14 cellular contexts compared by ENCODE assay signal in the genomic region with DNA sequence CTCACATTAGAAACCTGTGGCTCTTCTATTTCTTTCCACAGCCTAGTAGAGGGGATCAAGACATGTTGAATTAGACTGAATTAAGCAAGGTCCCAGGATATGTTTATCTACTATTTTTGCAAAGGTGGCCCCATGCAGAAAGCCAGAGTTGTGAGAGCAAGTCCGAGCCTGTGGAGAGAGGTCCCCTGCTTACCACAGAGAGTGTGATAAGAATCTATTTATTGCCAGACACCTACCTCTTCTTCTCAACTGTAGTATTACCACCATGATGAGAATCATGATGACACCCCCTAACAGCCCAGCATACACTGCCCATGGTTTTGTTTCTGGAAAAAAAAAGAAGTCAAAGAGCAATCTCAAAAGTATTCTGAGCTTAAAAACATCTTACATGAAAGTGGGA. TPM values are rescaled to one million over a fixed set of nuclear protein-coding genes. Genes with fewer than 3 reads are reported as not detected.
DNase-seq lines count a peak whose midpoint lies in the region; ATAC-seq and TF ChIP-seq lines count a peak whose summit lies in the region.
"Had no signal": no experiment of that assay in that cellular context is flagged by ENCODE, and none has a peak within 500 bp of the region (broad histone marks: within the 10 kb centered on the region; RNA-seq: fewer than 3 reads in every experiment).

No MANE protein-coding gene starts in this region.

- no peak overlapping the region for H3K4me3 ChIP-seq in heart left ventricle
- H3K4me3 ChIP-seq in H7 (ENCODE audit: insufficient read depth, low read depth, low read length): no peak overlapping the region

- 48 to 61% (median 53%) methylated on average over 1 of the region's 1 CpG for WGBS in heart left ventricle, 4 donors

- peaks cover 76% of the 10 kb centered on the region for H3K36me3 Mint-ChIP-seq in activated T-cell treated with anti-CD3 and anti-CD28 coated beads, Interleukin-2, amount 50 U/mL, for 4 hours (ENCODE audit: insufficient read depth)
- H3K36me3 Mint-ChIP-seq in activated T-helper 1 cell treated with anti-CD3 and anti-CD28 coated beads, Interleukin-12 subunit alpha, Interleukin-12 subunit beta, Interleukin-2, Interleukin-4 antibody, amounts not matched to agents 30 ng/mL and 10 ng/mL and 1 ng/mL, durations not matched to agents 14 hours and 24 hours and 36 hours (ENCODE audit: low read depth): peaks cover 87% of the 10 kb centered on the region
- H3K36me3 Mint-ChIP-seq in stimulated activated naive B cell treated with anti-CD40 and anti-IgM and Interleukin-4, amounts not matched to agents 10 μg/mL and 1 μg/mL and 100 μg/mL, for 72 hours: peaks cover 65 to 80% of the 10 kb centered on the region in 2 donors

- H3K27ac Mint-ChIP-seq in activated T-helper 1 cell treated with anti-CD3 and anti-CD28 coated beads, Interleukin-12 subunit alpha, Interleukin-12 subunit beta, Interleukin-2, Interleukin-4 antibody, amounts not matched to agents 30 ng/mL and 10 ng/mL and 1 ng/mL, durations not matched to agents 14 hours and 24 hours and 36 hours: peak overlapping the region; percentile 99
- H3K27ac Mint-ChIP-seq in stimulated activated naive B cell treated with anti-CD40 and anti-IgM and Interleukin-4, amounts not matched to agents 10 μg/mL and 1 μg/mL and 100 μg/mL, for 72 hours: peak overlapping the region; percentile 96

- intact Hi-C loops in activated T-helper 1 cell treated with anti-CD3 and anti-CD28 coated beads, Interleukin-12 subunit alpha, Interleukin-12 subunit beta, Interleukin-2, Interleukin-4 antibody, amounts not matched to agents 30 ng/mL and 10 ng/mL and 1 ng/mL, durations not matched to agents 14 hours and 24 hours and 36 hours (cut with micrococcal nuclease): loop anchor here (1.0 to 5.0 kb wide), 6 partner anchors 14 to 282 kb away; partner anchors contain the start of genes COPA and NCSTN
- intact Hi-C loops in heart left ventricle (cut with DNase I): no loop called here

- H3K9me3 ChIP-seq in heart left ventricle: peaks cover 0 to 2% (median 0%) of the 10 kb centered on the region in 12 donors

- peaks cover 0 to 61% (median 0%) of the 10 kb centered on the region in 12 donors for H3K4me1 ChIP-seq in heart left ventricle

- DNase-seq in activated T-cell treated with anti-CD3 and anti-CD28 coated beads, Interleukin-2, amount 50 U/mL, for 4 hours: no peak
- no peak for DNase-seq in activated T-cell treated with anti-CD3 and anti-CD28 coated beads for 4 hours
- DNase-seq in activated T-helper 1 cell treated with anti-CD3 and anti-CD28 coated beads, Interleukin-12 subunit alpha, Interleukin-12 subunit beta, Interleukin-2, Interleukin-4 antibody, amounts not matched to agents 30 ng/mL and 10 ng/mL and 1 ng/mL, durations not matched to agents 14 hours and 24 hours and 36 hours (ENCODE audit: low spot score): no peak
- no peak for DNase-seq in stimulated activated naive B cell treated with anti-CD40 and anti-IgM and Interleukin-4, amounts not matched to agents 10 μg/mL and 1 μg/mL and 100 μg/mL, for 72 hours
- no peak for DNase-seq in HuH-7 (ENCODE audit: low spot score)
- no peak for DNase-seq in heart left ventricle
- DNase-seq in H7: no peak
- DNase-seq: HCEC 1CT, NCI-H1436 treated with DMSO at 0.1 percent for 48 hours, NCI-H510A treated with DMSO at 0.1 percent for 48 hours had no signal

- H3K4me1 Mint-ChIP-seq in activated T-cell treated with anti-CD3 and anti-CD28 coated beads, Interleukin-2, amount 50 U/mL, for 4 hours (ENCODE audit: low read depth): peaks cover 94% of the 10 kb centered on the region
- H3K4me1 Mint-ChIP-seq in activated T-helper 1 cell treated with anti-CD3 and anti-CD28 coated beads, Interleukin-12 subunit alpha, Interleukin-12 subunit beta, Interleukin-2, Interleukin-4 antibody, amounts not matched to agents 30 ng/mL and 10 ng/mL and 1 ng/mL, durations not matched to agents 14 hours and 24 hours and 36 hours (ENCODE audit: low read depth): peaks cover 95% of the 10 kb centered on the region
- peaks cover 63 to 95% of the 10 kb centered on the region in 2 donors for H3K4me1 Mint-ChIP-seq in stimulated activated naive B cell treated with anti-CD40 and anti-IgM and Interleukin-4, amounts not matched to agents 10 μg/mL and 1 μg/mL and 100 μg/mL, for 72 hours

- H3K36me3 ChIP-seq in heart left ventricle: no peaks in the 10 kb centered on the region
- no peaks in the 10 kb centered on the region for H3K36me3 ChIP-seq in H7 (replicated peaks; ENCODE audit: control insufficient read depth, insufficient read depth, low read length)

- H3K9me3 Mint-ChIP-seq in activated T-cell treated with anti-CD3 and anti-CD28 coated beads, Interleukin-2, amount 50 U/mL, for 4 hours: peaks cover 5% of the 10 kb centered on the region
- peaks cover 5% of the 10 kb centered on the region for H3K9me3 Mint-ChIP-seq in activated T-helper 1 cell treated with anti-CD3 and anti-CD28 coated beads, Interleukin-12 subunit alpha, Interleukin-12 subunit beta, Interleukin-2, Interleukin-4 antibody, amounts not matched to agents 30 ng/mL and 10 ng/mL and 1 ng/mL, durations not matched to agents 14 hours and 24 hours and 36 hours
- peaks cover 8 to 19% of the 10 kb centered on the region in 2 donors for H3K9me3 Mint-ChIP-seq in stimulated activated naive B cell treated with anti-CD40 and anti-IgM and Interleukin-4, amounts not matched to agents 10 μg/mL and 1 μg/mL and 100 μg/mL, for 72 hours

- H3K27me3 ChIP-seq in heart left ventricle (peaks cover 0 to 5% (median 0%) of the 10 kb centered on the region in 9 donors), H7 (ENCODE audit: control insufficient read depth, insufficient read depth, low read length) (no peaks in the 10 kb centered on the region)

- no peaks in the 10 kb centered on the region for H3K27me3 Mint-ChIP-seq in activated T-cell treated with anti-CD3 and anti-CD28 coated beads, Interleukin-2, amount 50 U/mL, for 4 hours (ENCODE audit: low read depth)
- H3K27me3 Mint-ChIP-seq in activated T-helper 1 cell treated with anti-CD3 and anti-CD28 coated beads, Interleukin-12 subunit alpha, Interleukin-12 subunit beta, Interleukin-2, Interleukin-4 antibody, amounts not matched to agents 30 ng/mL and 10 ng/mL and 1 ng/mL, durations not matched to agents 14 hours and 24 hours and 36 hours (ENCODE audit: insufficient read depth): no peaks in the 10 kb centered on the region
- no peaks in the 10 kb centered on the region for H3K27me3 Mint-ChIP-seq in stimulated activated naive B cell treated with anti-CD40 and anti-IgM and Interleukin-4, amounts not matched to agents 10 μg/mL and 1 μg/mL and 100 μg/mL, for 72 hours

- TF ChIP-seq POLR2A in heart left ventricle (IDR thresholded peaks at IDR 0.05): no peak

- H3K27ac ChIP-seq in heart left ventricle: peak overlapping the region in 1 of 12 donors; percentile 38
- H3K27ac ChIP-seq: RWPE1 had no signal

- ATAC-seq in activated T-cell treated with anti-CD3 and anti-CD28 coated beads, Interleukin-2, amount 50 U/mL, for 4 hours: peak; percentile 3 to 5
- ATAC-seq in HG03442 (IDR thresholded peaks at IDR 0.05; ENCODE audit: unreplicated experiment) (peak; percentile 23), heart left ventricle (no peak)
- ATAC-seq in stimulated activated naive B cell treated with anti-CD40 and anti-IgM and Interleukin-4, amounts not matched to agents 10 μg/mL and 1 μg/mL and 100 μg/mL, for 72 hours (replicated peaks): peak; percentile 12 to 30
- ATAC-seq: HepG2 had no signal

- H3K4me3 Mint-ChIP-seq in activated T-cell treated with anti-CD3 and anti-CD28 coated beads, Interleukin-2, amount 50 U/mL, for 4 hours: peak overlapping the region; percentile 62
- peak overlapping the region; percentile 81 for H3K4me3 Mint-ChIP-seq in activated T-helper 1 cell treated with anti-CD3 and anti-CD28 coated beads, Interleukin-12 subunit alpha, Interleukin-12 subunit beta, Interleukin-2, Interleukin-4 antibody, amounts not matched to agents 30 ng/mL and 10 ng/mL and 1 ng/mL, durations not matched to agents 14 hours and 24 hours and 36 hours
- peak overlapping the region; percentile 26 to 79 for H3K4me3 Mint-ChIP-seq in stimulated activated naive B cell treated with anti-CD40 and anti-IgM and Interleukin-4, amounts not matched to agents 10 μg/mL and 1 μg/mL and 100 μg/mL, for 72 hours

- no peak for TF ChIP-seq CTCF in heart left ventricle (IDR thresholded peaks at IDR 0.05)

RNA-seq across cellular contexts. Expression of gene SLAMF1, which starts 23.0 kb away (rescaled TPM):
- total RNA-seq in activated T-cell treated with anti-CD3 and anti-CD28 coated beads, Interleukin-2, amount 50 U/mL, for 4 hours: 100 to 1,000 TPM in 1 of 3 donors, 10 to 100 TPM in 2; 69.2 to 138 (median 96.6) TPM
- 118 TPM in 2 replicates for total RNA-seq in activated T-helper 1 cell treated with anti-CD3 and anti-CD28 coated beads, Interleukin-12 subunit alpha, Interleukin-12 subunit beta, Interleukin-2, Interleukin-4 antibody, amounts not matched to agents 30 ng/mL and 10 ng/mL and 1 ng/mL, durations not matched to agents 14 hours and 24 hours and 36 hours
- 1 to 10 TPM in 1 of 9 donors, under 1 TPM in 3, not detected in 5; 0.14 to 4.3 (median 0.60) TPM for total RNA-seq in heart left ventricle
- polyA plus RNA-seq in heart left ventricle: under 1 TPM; 0.21 to 0.80 TPM
- total RNA-seq in H7 (2014; rRNA removed; shearing (Covaris generic)): not detected in 2 replicates
- total RNA-seq: HepG2, pulmonary artery endothelial cell had no signal
- polyA plus RNA-seq: HepG2 had no signal

RNA-seq across cellular contexts. Expression of gene CD84, which starts 44.6 kb away (rescaled TPM):
- total RNA-seq in activated T-cell treated with anti-CD3 and anti-CD28 coated beads, Interleukin-2, amount 50 U/mL, for 4 hours: 10 to 100 TPM in 1 of 3 donors, 1 to 10 TPM in 2; 7.0 to 14.7 (median 7.7) TPM
- total RNA-seq in activated T-helper 1 cell treated with anti-CD3 and anti-CD28 coated beads, Interleukin-12 subunit alpha, Interleukin-12 subunit beta, Interleukin-2, Interleukin-4 antibody, amounts not matched to agents 30 ng/mL and 10 ng/mL and 1 ng/mL, durations not matched to agents 14 hours and 24 hours and 36 hours: 16.3 and 17.2 TPM in 2 replicates
- total RNA-seq in heart left ventricle: 10 to 100 TPM in 2 of 9 donors, 1 to 10 TPM in 6, under 1 TPM in 1; 0.90 to 36.2 (median 1.4) TPM
- under 1 TPM; 0.49 to 0.61 TPM for polyA plus RNA-seq in heart left ventricle
- total RNA-seq in H7 (2014; rRNA removed; shearing (Covaris generic)): not detected in 2 replicates
- total RNA-seq: HepG2, pulmonary artery endothelial cell had no signal
- polyA plus RNA-seq: HepG2 had no signal

Comparison
In these comparisons a context has a peak if more than half of its experiments do, and no peak if none do; other contexts are left out.
1. ATAC-seq: peak in activated T-cell treated with anti-CD3 and anti-CD28 coated beads, Interleukin-2, amount 50 U/mL, for 4 hours (2 of 2), HG03442 (single experiment) and stimulated activated naive B cell treated with anti-CD40 and anti-IgM and Interleukin-4, amounts not matched to agents 10 μg/mL and 1 μg/mL and 100 μg/mL, for 72 hours (2 of 2); none in heart left ventricle (0 of 4).
2. RNA of gene SLAMF1, which starts 23.0 kb away (total RNA-seq): 118 TPM in activated T-helper 1 cell treated with anti-CD3 and anti-CD28 coated beads, Interleukin-12 subunit alpha, Interleukin-12 subunit beta, Interleukin-2, Interleukin-4 antibody, amounts not matched to agents 30 ng/mL and 10 ng/mL and 1 ng/mL, durations not matched to agents 14 hours and 24 hours and 36 hours and 69.2 to 138 TPM in activated T-cell treated with anti-CD3 and anti-CD28 coated beads, Interleukin-2, amount 50 U/mL, for 4 hours; 0.14 to 4.3 TPM in heart left ventricle and not detected in H7; every median in the first group is over 10 times any median in the second.
3. Peak in every context shown above with its lines, with median percentiles within 50 percentile points of each other: H3K4me3 Mint-ChIP-seq.